ENCODE assay signal across 10 cellular contexts in the genomic region with DNA sequence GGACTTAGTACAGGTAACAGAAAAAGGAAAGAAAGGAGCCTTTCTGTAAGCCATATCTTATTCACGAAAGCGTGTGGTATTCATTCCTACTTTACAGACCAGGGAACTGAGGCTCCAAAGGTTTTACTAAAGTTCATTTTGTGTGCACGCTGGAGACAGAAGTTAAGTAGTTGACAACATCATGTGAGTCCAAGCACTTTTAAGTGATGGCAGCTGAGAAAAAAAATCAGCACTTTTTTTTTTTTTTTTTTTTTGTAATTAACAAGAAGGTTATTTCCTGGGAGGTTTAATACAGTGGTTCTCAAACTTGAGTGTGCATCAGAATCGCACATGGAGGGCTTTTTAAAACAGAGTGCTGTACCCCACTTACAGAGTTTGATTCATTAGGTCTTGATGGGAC. TPM values are rescaled to one million over a fixed set of nuclear protein-coding genes. Genes with fewer than 3 reads are reported as not detected.
DNase-seq lines count a peak whose midpoint lies in the region; ATAC-seq, FAIRE-seq and TF ChIP-seq lines count a peak whose summit lies in the region.
"Had no signal": no experiment of that assay in that cellular context is flagged by ENCODE, and none has a peak within 500 bp of the region (broad histone marks: within the 10 kb centered on the region; RNA-seq: fewer than 3 reads in every experiment).

No MANE protein-coding gene starts in this region.

- intact Hi-C loops in OCI-LY7 (cut with micrococcal nuclease; ENCODE audit: unreplicated experiment): no loop called here
- intact Hi-C loops in endothelial cell of umbilical vein (cut with micrococcal nuclease): loop anchor here (2.0 kb wide), 1 partner anchor 968 kb away; no protein-coding TSS in a partner anchor
- intact Hi-C loops in psoas muscle (cut with DNase I): loop anchor here in 1 of 2 donors (5.0 to 10.0 kb wide), 3 partner anchors 73 to 158 kb away; no protein-coding TSS in a partner anchor

- dilution Hi-C loops in endothelial cell of umbilical vein (cut with MboI; ENCODE audit: extremely low pct_ligation_motif_present, low sequenced_read_pairs): no loop called here

- no peaks in the 10 kb centered on the region for H3K9me1 ChIP-seq in endothelial cell of umbilical vein (replicated peaks; ENCODE audit: control insufficient read depth, extremely low read depth, insufficient read depth, low read length)

- H3K4me3 ChIP-seq in SK-N-SH (ENCODE audit: low read depth in 2 of 2, low read length in 1 of 2): no peak overlapping the region; a peak in 1 of 4 replicates
- no peak overlapping the region for H3K4me3 ChIP-seq in OCI-LY7 (ENCODE audit: low read depth, low read length, poor library complexity, severe bottlenecking)
- peak overlapping the region in 1 of 3 experiments; percentile 88 for H3K4me3 ChIP-seq in endothelial cell of umbilical vein (replicated peaks in 1 of 3; ENCODE audit: insufficient read depth in 1 of 3, low read depth in 1 of 3, low read length in 3 of 3)
- H3K4me3 ChIP-seq in psoas muscle: peak overlapping the region; percentile 91

- H3K27me3 ChIP-seq in SK-N-SH (ENCODE audit: insufficient read depth) (no peaks in the 10 kb centered on the region), endothelial cell of umbilical vein (ENCODE audit: control insufficient read depth in 2 of 2, insufficient read depth in 2 of 2, low read length in 2 of 2) (no peaks in the 10 kb centered on the region), psoas muscle (ENCODE audit: insufficient read depth in 3 of 3, low read length in 2 of 3) (no peaks in the 10 kb centered on the region)
- H3K27me3 ChIP-seq: uterus had no signal

- no peak for TF ChIP-seq RAD21 in SK-N-SH (IDR thresholded peaks at IDR 0.05; ENCODE audit: low read length)

- TF ChIP-seq EP300 in SK-N-SH (IDR thresholded peaks at IDR 0.05; ENCODE audit: borderline replicate concordance in 1 of 2, low read depth in 1 of 2, low read length in 1 of 2): no peak

- H3K4me2 ChIP-seq in SK-N-SH: peak overlapping the region; percentile 77
- peak overlapping the region; percentile 97 for H3K4me2 ChIP-seq in OCI-LY7 (ENCODE audit: low read length)
- peak overlapping the region; percentile 58 for H3K4me2 ChIP-seq in endothelial cell of umbilical vein (ENCODE audit: insufficient read depth, low read length)

- H2AFZ ChIP-seq in SK-N-SH (ENCODE audit: low read depth) (no peak overlapping the region), OCI-LY7 (ENCODE audit: low read length) (no peak overlapping the region), endothelial cell of umbilical vein (ENCODE audit: low read depth, low read length) (no peak overlapping the region)

- BruUV-seq in OCI-LY7 (replicated peaks; lab: Mats Ljungman, UMichigan) (TSS peak; percentile 54), endothelial cell of umbilical vein (replicated peaks; lab: Mats Ljungman, UMichigan) (no TSS peak)

- ATAC-seq in SK-N-SH treated with all-trans-retinoic acid at 6 μM for 48 hours (no peak), psoas muscle (no peak), GM19463 (IDR thresholded peaks at IDR 0.05; ENCODE audit: unreplicated experiment) (no peak), HG02759 (IDR thresholded peaks at IDR 0.05; ENCODE audit: unreplicated experiment) (no peak)

- H3K9me3 ChIP-seq in SK-N-SH (no peaks in the 10 kb centered on the region), OCI-LY7 (ENCODE audit: low read length) (no peaks in the 10 kb centered on the region), endothelial cell of umbilical vein (replicated peaks; ENCODE audit: control insufficient read depth, insufficient read depth, low read length) (no peaks in the 10 kb centered on the region), psoas muscle (no peaks in the 10 kb centered on the region)
- H3K9me3 ChIP-seq: uterus had no signal

- no peak for FAIRE-seq in endothelial cell of umbilical vein (lab: Jason Lieb, UNC)

- H3K36me3 ChIP-seq in SK-N-SH (replicated peaks in 1 of 2; ENCODE audit: control insufficient read depth in 1 of 2, insufficient read depth in 2 of 2, low read length in 1 of 2): peaks cover under 1 to 5% of the 10 kb centered on the region in 2 experiments
- H3K36me3 ChIP-seq in OCI-LY7 (ENCODE audit: insufficient read depth, low read length): no peaks in the 10 kb centered on the region; the same call in 1 of the 2 replicates
- no peaks in the 10 kb centered on the region for H3K36me3 ChIP-seq in endothelial cell of umbilical vein (ENCODE audit: control insufficient read depth in 2 of 2, extremely low read depth in 1 of 2, insufficient read depth in 2 of 2, low read length in 2 of 2)
- H3K36me3 ChIP-seq in psoas muscle (ENCODE audit: insufficient read depth in 1 of 2, low read depth in 1 of 2): no peaks in the 10 kb centered on the region
- H3K36me3 ChIP-seq: uterus had no signal

- H3K4me1 ChIP-seq in SK-N-SH (ENCODE audit: control insufficient read depth in 1 of 2, insufficient read depth in 2 of 2, low read depth in 1 of 2, low read length in 1 of 2): peaks cover 6% of the 10 kb centered on the region in 2 experiments; a peak in 3 of 4 replicates
- H3K4me1 ChIP-seq in OCI-LY7 (ENCODE audit: insufficient read depth, low read length, poor library complexity, severe bottlenecking): peaks cover 23% of the 10 kb centered on the region
- peaks cover 23% of the 10 kb centered on the region for H3K4me1 ChIP-seq in endothelial cell of umbilical vein (ENCODE audit: control insufficient read depth, extremely low read depth, insufficient read depth, low read length)
- H3K4me1 ChIP-seq in psoas muscle: peaks cover 64% of the 10 kb centered on the region

- no peak for TF ChIP-seq POLR2A in endothelial cell of umbilical vein (IDR thresholded peaks at IDR 0.05; ENCODE audit: low read depth, low read length)

- no peak for TF ChIP-seq CTCF in SK-N-SH (IDR thresholded peaks at IDR 0.05)
- TF ChIP-seq CTCF in OCI-LY7 (conservative IDR thresholded peaks at IDR 0.05; ENCODE audit: low read length): no peak
- TF ChIP-seq CTCF in endothelial cell of umbilical vein (IDR thresholded peaks at IDR 0.05; ENCODE audit: extremely low read depth in 1 of 2, insufficient read depth in 1 of 2, low read depth in 1 of 2, low read length in 2 of 2): no peak
- no peak for TF ChIP-seq CTCF in psoas muscle (IDR thresholded peaks at IDR 0.05)

- DNase-seq in SK-N-SH (no peak), OCI-LY7 (ENCODE audit: low spot score) (no peak), endothelial cell of umbilical vein (ENCODE audit: low read depth, low spot score) (peak; percentile 9), psoas muscle (no peak), cerebellum (ENCODE audit: low spot score) (no peak)
- DNase-seq: hypothalamus, uterus had no signal

- CTCF ChIA-PET in SK-N-SH (lab: Yijun Ruan, JAX) (no interaction called here), OCI-LY7 (lab: Charles Lee; ENCODE audit: unreplicated experiment) (no interaction called here), endothelial cell of umbilical vein (lab: Charles Lee) (no interaction called here)

- H4K20me1 ChIP-seq in SK-N-SH (ENCODE audit: insufficient read depth) (peaks cover 24% of the 10 kb centered on the region; the same call in 1 of the 2 replicates), OCI-LY7 (ENCODE audit: insufficient read depth, low read length) (no peaks in the 10 kb centered on the region), endothelial cell of umbilical vein (replicated peaks; ENCODE audit: control insufficient read depth, extremely low read depth, insufficient read depth, low read length) (peaks cover 2% of the 10 kb centered on the region)

- WGBS in SK-N-SH (ENCODE audit: low lambda C conversion rate): 97% methylated on average over 4 of the region's 4 CpGs
- 62 to 86% (median 65%) methylated on average over 4 of the region's 4 CpGs for WGBS in psoas muscle, 3 donors

- H3K79me2 ChIP-seq in SK-N-SH (ENCODE audit: insufficient read depth) (peaks cover 71% of the 10 kb centered on the region), OCI-LY7 (ENCODE audit: insufficient read depth, low read depth, low read length) (peaks cover 15% of the 10 kb centered on the region; the same call in 1 of the 2 replicates), endothelial cell of umbilical vein (ENCODE audit: control insufficient read depth, insufficient read depth, low read length) (peaks cover 55% of the 10 kb centered on the region)

- H3K27ac ChIP-seq in SK-N-SH (ENCODE audit: low read depth in 2 of 2, low read length in 1 of 2) (no peak overlapping the region), OCI-LY7 (ENCODE audit: low read depth, low read length, poor library complexity, severe bottlenecking) (no peak overlapping the region), endothelial cell of umbilical vein (ENCODE audit: insufficient read depth, low read depth, low read length) (no peak overlapping the region), psoas muscle (peak overlapping the region; percentile 97)

- POLR2A ChIA-PET in SK-N-SH (lab: Yijun Ruan, JAX) (no interaction called here), OCI-LY7 (lab: Charles Lee) (no interaction called here), endothelial cell of umbilical vein (lab: Charles Lee) (no interaction called here)

- H3F3A ChIP-seq in SK-N-SH (replicated peaks; ENCODE audit: insufficient read depth): peaks cover 7% of the 10 kb centered on the region

- peak overlapping the region; percentile 77; the same call in 1 of the 2 replicates for H3K9ac ChIP-seq in SK-N-SH
- H3K9ac ChIP-seq in endothelial cell of umbilical vein (replicated peaks; ENCODE audit: extremely low read depth, insufficient read depth, low read length): no peak overlapping the region

- H3K9me2 ChIP-seq in SK-N-SH: no peaks in the 10 kb centered on the region
- no peaks in the 10 kb centered on the region for H3K9me2 ChIP-seq in OCI-LY7 (ENCODE audit: insufficient read depth, low read length)

RNA-seq across cellular contexts. Expression of a gene that starts 2.0 kb away (rescaled TPM):
- 5.8 and 8.2 TPM in 2 replicates for polyA plus RNA-seq in SK-N-SH (2012; rRNA removed)
- polyA plus RNA-seq in SK-N-SH (2012; cell fraction: cytosol; rRNA removed): 8.7 and 9.4 TPM in 2 replicates
- polyA plus RNA-seq in SK-N-SH (2012; cell fraction: nucleus; rRNA removed): 2.3 and 5.1 TPM in 2 replicates
- total RNA-seq in OCI-LY7 (2014; rRNA removed; shearing (Covaris generic)): 5.0 and 5.4 TPM in 2 replicates
- 10.0 and 11.1 TPM in 2 replicates for total RNA-seq in OCI-LY7 (2022)
- total RNA-seq in endothelial cell of umbilical vein: 48.6 and 51.2 TPM in 2 replicates
- 13.9 and 17.0 TPM in 2 replicates for polyA plus RNA-seq in endothelial cell of umbilical vein
- 17.7 and 19.7 TPM in 2 replicates for polyA plus RNA-seq in endothelial cell of umbilical vein (2011; cell fraction: cytosol; rRNA removed)
- polyA plus RNA-seq in endothelial cell of umbilical vein (2011; cell fraction: nucleus; rRNA removed): 14.5 and 18.0 TPM in 2 replicates
- polyA plus RNA-seq in endothelial cell of umbilical vein (2012): 34.3 and 43.0 TPM in 2 replicates
- 42.5 and 53.5 TPM in 2 replicates for polyA minus RNA-seq in endothelial cell of umbilical vein
- 12.1 TPM for polyA minus RNA-seq in endothelial cell of umbilical vein (2011; cell fraction: cytosol; rRNA and poly(A)+ RNA removed)
- polyA minus RNA-seq in endothelial cell of umbilical vein (2011; cell fraction: nucleus; rRNA and poly(A)+ RNA removed): 17.5 and 21.3 TPM in 2 replicates
- total RNA-seq in psoas muscle: 10 to 100 TPM; 11.5 to 19.6 (median 17.2) TPM
- polyA plus RNA-seq in psoas muscle: 10 to 100 TPM in 1 of 3 donors, 1 to 10 TPM in 2; 7.9 to 11.8 (median 8.9) TPM
- total RNA-seq in cerebellum: 19.6 TPM

RNA-seq across cellular contexts. Expression of a gene that starts 34.5 kb away (rescaled TPM):
- 15.0 and 15.2 TPM in 2 replicates for polyA plus RNA-seq in SK-N-SH (2012; rRNA removed)
- 13.9 and 16.3 TPM in 2 replicates for polyA plus RNA-seq in SK-N-SH (2012; cell fraction: cytosol; rRNA removed)
- polyA plus RNA-seq in SK-N-SH (2012; cell fraction: nucleus; rRNA removed): 31.3 and 43.5 TPM in 2 replicates
- total RNA-seq in OCI-LY7 (2014; rRNA removed; shearing (Covaris generic)): not detected in 2 replicates
- not detected in 2 replicates for total RNA-seq in OCI-LY7 (2022)
- total RNA-seq in endothelial cell of umbilical vein: 32.1 and 33.9 TPM in 2 replicates
- 8.6 and 9.0 TPM in 2 replicates for polyA plus RNA-seq in endothelial cell of umbilical vein
- 9.4 and 10.4 TPM in 2 replicates for polyA plus RNA-seq in endothelial cell of umbilical vein (2011; cell fraction: cytosol; rRNA removed)
- 45.3 and 48.3 TPM in 2 replicates for polyA plus RNA-seq in endothelial cell of umbilical vein (2011; cell fraction: nucleus; rRNA removed)
- polyA plus RNA-seq in endothelial cell of umbilical vein (2012): 29.8 and 34.9 TPM in 2 replicates
- 12.6 and 17.1 TPM in 2 replicates for polyA minus RNA-seq in endothelial cell of umbilical vein
- not detected for polyA minus RNA-seq in endothelial cell of umbilical vein (2011; cell fraction: cytosol; rRNA and poly(A)+ RNA removed)
- polyA minus RNA-seq in endothelial cell of umbilical vein (2011; cell fraction: nucleus; rRNA and poly(A)+ RNA removed): 34.4 and 41.5 TPM in 2 replicates
- total RNA-seq in psoas muscle: 1 to 10 TPM; 1.8 to 2.9 (median 2.0) TPM
- polyA plus RNA-seq in psoas muscle: 1 to 10 TPM in 1 of 3 donors, under 1 TPM in 2; 0.70 to 1.1 (median 0.91) TPM
- 53.3 TPM for total RNA-seq in cerebellum
